ENCODE assay signal across 1 cellular context in the genomic region with DNA sequence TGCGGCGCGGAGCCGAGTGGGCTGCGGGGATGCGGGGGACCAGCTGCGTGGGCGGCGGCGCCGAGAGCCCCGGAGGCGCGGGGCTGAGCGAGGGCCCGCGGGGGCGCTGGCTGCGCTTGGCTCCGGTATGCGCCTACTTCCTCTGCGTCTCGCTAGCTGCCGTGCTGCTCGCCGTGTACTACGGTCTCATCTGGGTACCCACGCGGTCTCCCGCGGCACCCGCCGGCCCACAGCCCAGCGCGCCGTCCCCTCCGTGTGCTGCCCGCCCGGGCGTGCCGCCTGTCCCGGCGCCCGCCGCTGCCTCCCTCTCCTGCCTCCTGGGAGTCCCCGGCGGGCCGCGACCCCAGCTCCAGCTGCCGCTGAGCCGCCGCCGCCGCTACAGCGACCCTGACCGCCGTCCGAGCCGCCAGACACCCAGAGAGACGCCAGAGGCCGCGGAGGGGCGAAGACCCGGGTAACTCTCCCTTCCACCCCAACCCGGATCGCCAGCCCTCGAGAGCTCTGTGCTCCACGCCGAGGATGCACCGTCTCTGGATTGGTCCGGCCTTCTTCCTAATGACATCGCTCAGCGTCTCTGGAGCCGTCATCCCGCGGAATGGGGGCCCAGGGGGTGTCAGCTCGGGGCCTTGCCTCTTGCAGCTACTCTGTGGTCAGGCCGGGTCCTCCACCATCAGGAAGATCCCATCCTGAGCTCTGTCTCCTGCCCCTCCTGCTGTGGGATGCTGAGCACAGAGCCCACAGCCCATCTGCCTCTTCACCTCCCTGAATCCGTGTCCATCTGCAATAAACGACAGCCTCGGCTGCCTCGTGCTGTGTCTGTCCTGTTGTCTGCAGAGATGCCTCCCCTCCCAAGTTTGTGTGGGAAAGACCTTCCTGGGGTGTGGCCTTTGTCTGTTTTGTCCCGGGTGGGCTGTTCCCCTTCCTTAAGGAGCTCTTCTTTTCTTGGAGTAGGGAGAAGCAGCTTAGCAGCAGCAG.
TF ChIP-seq lines count a peak whose summit lies in the region.

No MANE protein-coding gene starts in this region.

TF ChIP-seq in GM12878, 131 proteins besides CTCF, POLR2A, EP300 and RAD21 (continued from another document and continues in another):
- no peak for TF ChIP-seq ASH2L (IDR thresholded peaks at IDR 0.05; ENCODE audit: borderline replicate concordance, low read depth)
- no peak for TF ChIP-seq RELA (IDR thresholded peaks at IDR 0.05; ENCODE audit: borderline replicate concordance, partially characterized antibody)
- TF ChIP-seq, protein P1, sequence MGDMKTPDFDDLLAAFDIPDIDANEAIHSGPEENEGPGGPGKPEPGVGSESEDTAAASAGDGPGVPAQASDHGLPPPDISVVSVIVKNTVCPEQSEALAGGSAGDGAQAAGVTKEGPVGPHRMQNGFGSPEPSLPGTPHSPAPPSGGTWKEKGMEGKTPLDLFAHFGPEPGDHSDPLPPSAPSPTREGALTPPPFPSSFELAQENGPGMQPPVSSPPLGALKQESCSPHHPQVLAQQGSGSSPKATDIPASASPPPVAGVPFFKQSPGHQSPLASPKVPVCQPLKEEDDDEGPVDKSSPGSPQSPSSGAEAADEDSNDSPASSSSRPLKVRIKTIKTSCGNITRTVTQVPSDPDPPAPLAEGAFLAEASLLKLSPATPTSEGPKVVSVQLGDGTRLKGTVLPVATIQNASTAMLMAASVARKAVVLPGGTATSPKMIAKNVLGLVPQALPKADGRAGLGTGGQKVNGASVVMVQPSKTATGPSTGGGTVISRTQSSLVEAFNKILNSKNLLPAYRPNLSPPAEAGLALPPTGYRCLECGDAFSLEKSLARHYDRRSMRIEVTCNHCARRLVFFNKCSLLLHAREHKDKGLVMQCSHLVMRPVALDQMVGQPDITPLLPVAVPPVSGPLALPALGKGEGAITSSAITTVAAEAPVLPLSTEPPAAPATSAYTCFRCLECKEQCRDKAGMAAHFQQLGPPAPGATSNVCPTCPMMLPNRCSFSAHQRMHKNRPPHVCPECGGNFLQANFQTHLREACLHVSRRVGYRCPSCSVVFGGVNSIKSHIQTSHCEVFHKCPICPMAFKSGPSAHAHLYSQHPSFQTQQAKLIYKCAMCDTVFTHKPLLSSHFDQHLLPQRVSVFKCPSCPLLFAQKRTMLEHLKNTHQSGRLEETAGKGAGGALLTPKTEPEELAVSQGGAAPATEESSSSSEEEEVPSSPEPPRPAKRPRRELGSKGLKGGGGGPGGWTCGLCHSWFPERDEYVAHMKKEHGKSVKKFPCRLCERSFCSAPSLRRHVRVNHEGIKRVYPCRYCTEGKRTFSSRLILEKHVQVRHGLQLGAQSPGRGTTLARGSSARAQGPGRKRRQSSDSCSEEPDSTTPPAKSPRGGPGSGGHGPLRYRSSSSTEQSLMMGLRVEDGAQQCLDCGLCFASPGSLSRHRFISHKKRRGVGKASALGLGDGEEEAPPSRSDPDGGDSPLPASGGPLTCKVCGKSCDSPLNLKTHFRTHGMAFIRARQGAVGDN (IDR thresholded peaks at IDR 0.05), result peak; percentile 51
- TF ChIP-seq IKZF2 (IDR thresholded peaks at IDR 0.05), result no peak
- TF ChIP-seq ZZZ3 (IDR thresholded peaks at IDR 0.05; ENCODE audit: control insufficient read depth, insufficient read length, low read depth), result no peak
- no peak for TF ChIP-seq STAT3 (IDR thresholded peaks at IDR 0.05; ENCODE audit: low read depth, low read length)
- no peak for TF ChIP-seq SMAD1 (IDR thresholded peaks at IDR 0.05; ENCODE audit: low read depth, partially characterized antibody)
- no peak for TF ChIP-seq HDGF (IDR thresholded peaks at IDR 0.05)
- no peak for TF ChIP-seq ZNF384 (IDR thresholded peaks at IDR 0.05; ENCODE audit: borderline replicate concordance, low read depth, low read length)
- no peak for TF ChIP-seq IRF4 (IDR thresholded peaks at IDR 0.05; ENCODE audit: low read depth, low read length)
- TF ChIP-seq, protein P2, sequence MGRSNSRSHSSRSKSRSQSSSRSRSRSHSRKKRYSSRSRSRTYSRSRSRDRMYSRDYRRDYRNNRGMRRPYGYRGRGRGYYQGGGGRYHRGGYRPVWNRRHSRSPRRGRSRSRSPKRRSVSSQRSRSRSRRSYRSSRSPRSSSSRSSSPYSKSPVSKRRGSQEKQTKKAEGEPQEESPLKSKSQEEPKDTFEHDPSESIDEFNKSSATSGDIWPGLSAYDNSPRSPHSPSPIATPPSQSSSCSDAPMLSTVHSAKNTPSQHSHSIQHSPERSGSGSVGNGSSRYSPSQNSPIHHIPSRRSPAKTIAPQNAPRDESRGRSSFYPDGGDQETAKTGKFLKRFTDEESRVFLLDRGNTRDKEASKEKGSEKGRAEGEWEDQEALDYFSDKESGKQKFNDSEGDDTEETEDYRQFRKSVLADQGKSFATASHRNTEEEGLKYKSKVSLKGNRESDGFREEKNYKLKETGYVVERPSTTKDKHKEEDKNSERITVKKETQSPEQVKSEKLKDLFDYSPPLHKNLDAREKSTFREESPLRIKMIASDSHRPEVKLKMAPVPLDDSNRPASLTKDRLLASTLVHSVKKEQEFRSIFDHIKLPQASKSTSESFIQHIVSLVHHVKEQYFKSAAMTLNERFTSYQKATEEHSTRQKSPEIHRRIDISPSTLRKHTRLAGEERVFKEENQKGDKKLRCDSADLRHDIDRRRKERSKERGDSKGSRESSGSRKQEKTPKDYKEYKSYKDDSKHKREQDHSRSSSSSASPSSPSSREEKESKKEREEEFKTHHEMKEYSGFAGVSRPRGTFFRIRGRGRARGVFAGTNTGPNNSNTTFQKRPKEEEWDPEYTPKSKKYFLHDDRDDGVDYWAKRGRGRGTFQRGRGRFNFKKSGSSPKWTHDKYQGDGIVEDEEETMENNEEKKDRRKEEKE (IDR thresholded peaks at IDR 0.05), result no peak
- TF ChIP-seq FOXK2 (IDR thresholded peaks at IDR 0.05), result no peak
- TF ChIP-seq, protein P3, sequence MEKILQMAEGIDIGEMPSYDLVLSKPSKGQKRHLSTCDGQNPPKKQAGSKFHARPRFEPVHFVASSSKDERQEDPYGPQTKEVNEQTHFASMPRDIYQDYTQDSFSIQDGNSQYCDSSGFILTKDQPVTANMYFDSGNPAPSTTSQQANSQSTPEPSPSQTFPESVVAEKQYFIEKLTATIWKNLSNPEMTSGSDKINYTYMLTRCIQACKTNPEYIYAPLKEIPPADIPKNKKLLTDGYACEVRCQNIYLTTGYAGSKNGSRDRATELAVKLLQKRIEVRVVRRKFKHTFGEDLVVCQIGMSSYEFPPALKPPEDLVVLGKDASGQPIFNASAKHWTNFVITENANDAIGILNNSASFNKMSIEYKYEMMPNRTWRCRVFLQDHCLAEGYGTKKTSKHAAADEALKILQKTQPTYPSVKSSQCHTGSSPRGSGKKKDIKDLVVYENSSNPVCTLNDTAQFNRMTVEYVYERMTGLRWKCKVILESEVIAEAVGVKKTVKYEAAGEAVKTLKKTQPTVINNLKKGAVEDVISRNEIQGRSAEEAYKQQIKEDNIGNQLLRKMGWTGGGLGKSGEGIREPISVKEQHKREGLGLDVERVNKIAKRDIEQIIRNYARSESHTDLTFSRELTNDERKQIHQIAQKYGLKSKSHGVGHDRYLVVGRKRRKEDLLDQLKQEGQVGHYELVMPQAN (conservative IDR thresholded peaks at IDR 0.05), result peak; percentile 75
- TF ChIP-seq, protein P4, sequence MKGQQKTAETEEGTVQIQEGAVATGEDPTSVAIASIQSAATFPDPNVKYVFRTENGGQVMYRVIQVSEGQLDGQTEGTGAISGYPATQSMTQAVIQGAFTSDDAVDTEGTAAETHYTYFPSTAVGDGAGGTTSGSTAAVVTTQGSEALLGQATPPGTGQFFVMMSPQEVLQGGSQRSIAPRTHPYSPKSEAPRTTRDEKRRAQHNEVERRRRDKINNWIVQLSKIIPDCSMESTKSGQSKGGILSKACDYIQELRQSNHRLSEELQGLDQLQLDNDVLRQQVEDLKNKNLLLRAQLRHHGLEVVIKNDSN (IDR thresholded peaks at IDR 0.05; ENCODE audit: borderline replicate concordance, extremely low read length, insufficient read depth, low read depth, low read length), result no peak
- TF ChIP-seq, protein P5, sequence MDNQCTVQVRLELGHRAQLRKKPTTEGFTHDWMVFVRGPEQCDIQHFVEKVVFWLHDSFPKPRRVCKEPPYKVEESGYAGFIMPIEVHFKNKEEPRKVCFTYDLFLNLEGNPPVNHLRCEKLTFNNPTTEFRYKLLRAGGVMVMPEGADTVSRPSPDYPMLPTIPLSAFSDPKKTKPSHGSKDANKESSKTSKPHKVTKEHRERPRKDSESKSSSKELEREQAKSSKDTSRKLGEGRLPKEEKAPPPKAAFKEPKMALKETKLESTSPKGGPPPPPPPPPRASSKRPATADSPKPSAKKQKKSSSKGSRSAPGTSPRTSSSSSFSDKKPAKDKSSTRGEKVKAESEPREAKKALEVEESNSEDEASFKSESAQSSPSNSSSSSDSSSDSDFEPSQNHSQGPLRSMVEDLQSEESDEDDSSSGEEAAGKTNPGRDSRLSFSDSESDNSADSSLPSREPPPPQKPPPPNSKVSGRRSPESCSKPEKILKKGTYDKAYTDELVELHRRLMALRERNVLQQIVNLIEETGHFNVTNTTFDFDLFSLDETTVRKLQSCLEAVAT (IDR thresholded peaks at IDR 0.05), result 0 out of 2 replicates have a peak, but pooled peaks have one; percentile 25
- no peak for TF ChIP-seq EED (IDR thresholded peaks at IDR 0.05; ENCODE audit: low read depth)
- TF ChIP-seq SMAD5 (IDR thresholded peaks at IDR 0.05; ENCODE audit: low read depth), result no peak
- no peak for TF ChIP-seq TCF12 (IDR thresholded peaks at IDR 0.05; ENCODE audit: low read depth, low read length)
- no peak for TF ChIP-seq SMC3 (IDR thresholded peaks at IDR 0.05; ENCODE audit: borderline replicate concordance, low read length)
- no peak for TF ChIP-seq SREBF2 (IDR thresholded peaks at IDR 0.05; ENCODE audit: low read length)
- TF ChIP-seq PAX5 (IDR thresholded peaks at IDR 0.05; ENCODE audit: borderline replicate concordance, low read depth, low read length), result 0 out of 2 replicates have a peak, but pooled peaks have one; percentile 28
- TF ChIP-seq ZSCAN29 (IDR thresholded peaks at IDR 0.05), result 0 out of 2 replicates have a peak, but pooled peaks have one; percentile 21
- TF ChIP-seq MEF2B (IDR thresholded peaks at IDR 0.05; ENCODE audit: partially characterized antibody, poor library complexity, severe bottlenecking), result no peak
- TF ChIP-seq, protein P6, sequence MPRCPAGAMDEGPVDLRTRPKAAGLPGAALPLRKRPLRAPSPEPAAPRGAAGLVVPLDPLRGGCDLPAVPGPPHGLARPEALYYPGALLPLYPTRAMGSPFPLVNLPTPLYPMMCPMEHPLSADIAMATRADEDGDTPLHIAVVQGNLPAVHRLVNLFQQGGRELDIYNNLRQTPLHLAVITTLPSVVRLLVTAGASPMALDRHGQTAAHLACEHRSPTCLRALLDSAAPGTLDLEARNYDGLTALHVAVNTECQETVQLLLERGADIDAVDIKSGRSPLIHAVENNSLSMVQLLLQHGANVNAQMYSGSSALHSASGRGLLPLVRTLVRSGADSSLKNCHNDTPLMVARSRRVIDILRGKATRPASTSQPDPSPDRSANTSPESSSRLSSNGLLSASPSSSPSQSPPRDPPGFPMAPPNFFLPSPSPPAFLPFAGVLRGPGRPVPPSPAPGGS (IDR thresholded peaks at IDR 0.05; ENCODE audit: borderline replicate concordance, insufficient read depth, low read depth, low read length, poor library complexity, severe bottlenecking), result no peak
- no peak for TF ChIP-seq NRF1 (conservative IDR thresholded peaks at IDR 0.05; ENCODE audit: low read depth, low read length)
- no peak for TF ChIP-seq TBL1XR1 (IDR thresholded peaks at IDR 0.05; ENCODE audit: low read depth, low read length)
- peak; percentile 40; the same call in 1 of the 2 replicates for TF ChIP-seq SPI1 (IDR thresholded peaks at IDR 0.05; ENCODE audit: borderline replicate concordance, insufficient read depth, low read depth, low read length)
- TF ChIP-seq EZH2 (IDR thresholded peaks at IDR 0.05; ENCODE audit: borderline replicate concordance, control insufficient read depth, low read depth, low read length), result no peak
- no peak for TF ChIP-seq CHD4 (IDR thresholded peaks at IDR 0.05)
- TF ChIP-seq MTA3 (IDR thresholded peaks at IDR 0.05; ENCODE audit: borderline replicate concordance, low read length), result no peak
- peak in 1 of 2 experiments; percentile 55; a peak in 2 of 4 replicates for TF ChIP-seq BHLHE40 (IDR thresholded peaks at IDR 0.05; ENCODE audit: borderline replicate concordance in 1 of 2, low read depth in 2 of 2, low read length in 1 of 2)
- no peak for TF ChIP-seq ZNF622 (IDR thresholded peaks at IDR 0.05)
- TF ChIP-seq, protein P7, sequence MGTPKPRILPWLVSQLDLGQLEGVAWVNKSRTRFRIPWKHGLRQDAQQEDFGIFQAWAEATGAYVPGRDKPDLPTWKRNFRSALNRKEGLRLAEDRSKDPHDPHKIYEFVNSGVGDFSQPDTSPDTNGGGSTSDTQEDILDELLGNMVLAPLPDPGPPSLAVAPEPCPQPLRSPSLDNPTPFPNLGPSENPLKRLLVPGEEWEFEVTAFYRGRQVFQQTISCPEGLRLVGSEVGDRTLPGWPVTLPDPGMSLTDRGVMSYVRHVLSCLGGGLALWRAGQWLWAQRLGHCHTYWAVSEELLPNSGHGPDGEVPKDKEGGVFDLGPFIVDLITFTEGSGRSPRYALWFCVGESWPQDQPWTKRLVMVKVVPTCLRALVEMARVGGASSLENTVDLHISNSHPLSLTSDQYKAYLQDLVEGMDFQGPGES (IDR thresholded peaks at IDR 0.05), result no peak
- no peak; the same call in 1 of the 2 replicates for TF ChIP-seq CHD2 (IDR thresholded peaks at IDR 0.05; ENCODE audit: borderline replicate concordance, low read depth, low read length)
- TF ChIP-seq SUPT20H (IDR thresholded peaks at IDR 0.05; ENCODE audit: borderline replicate concordance, control insufficient read depth, low read depth, low read length), result no peak
- no peak for TF ChIP-seq GABPA (IDR thresholded peaks at IDR 0.05; ENCODE audit: low read depth)
- TF ChIP-seq, protein P8, sequence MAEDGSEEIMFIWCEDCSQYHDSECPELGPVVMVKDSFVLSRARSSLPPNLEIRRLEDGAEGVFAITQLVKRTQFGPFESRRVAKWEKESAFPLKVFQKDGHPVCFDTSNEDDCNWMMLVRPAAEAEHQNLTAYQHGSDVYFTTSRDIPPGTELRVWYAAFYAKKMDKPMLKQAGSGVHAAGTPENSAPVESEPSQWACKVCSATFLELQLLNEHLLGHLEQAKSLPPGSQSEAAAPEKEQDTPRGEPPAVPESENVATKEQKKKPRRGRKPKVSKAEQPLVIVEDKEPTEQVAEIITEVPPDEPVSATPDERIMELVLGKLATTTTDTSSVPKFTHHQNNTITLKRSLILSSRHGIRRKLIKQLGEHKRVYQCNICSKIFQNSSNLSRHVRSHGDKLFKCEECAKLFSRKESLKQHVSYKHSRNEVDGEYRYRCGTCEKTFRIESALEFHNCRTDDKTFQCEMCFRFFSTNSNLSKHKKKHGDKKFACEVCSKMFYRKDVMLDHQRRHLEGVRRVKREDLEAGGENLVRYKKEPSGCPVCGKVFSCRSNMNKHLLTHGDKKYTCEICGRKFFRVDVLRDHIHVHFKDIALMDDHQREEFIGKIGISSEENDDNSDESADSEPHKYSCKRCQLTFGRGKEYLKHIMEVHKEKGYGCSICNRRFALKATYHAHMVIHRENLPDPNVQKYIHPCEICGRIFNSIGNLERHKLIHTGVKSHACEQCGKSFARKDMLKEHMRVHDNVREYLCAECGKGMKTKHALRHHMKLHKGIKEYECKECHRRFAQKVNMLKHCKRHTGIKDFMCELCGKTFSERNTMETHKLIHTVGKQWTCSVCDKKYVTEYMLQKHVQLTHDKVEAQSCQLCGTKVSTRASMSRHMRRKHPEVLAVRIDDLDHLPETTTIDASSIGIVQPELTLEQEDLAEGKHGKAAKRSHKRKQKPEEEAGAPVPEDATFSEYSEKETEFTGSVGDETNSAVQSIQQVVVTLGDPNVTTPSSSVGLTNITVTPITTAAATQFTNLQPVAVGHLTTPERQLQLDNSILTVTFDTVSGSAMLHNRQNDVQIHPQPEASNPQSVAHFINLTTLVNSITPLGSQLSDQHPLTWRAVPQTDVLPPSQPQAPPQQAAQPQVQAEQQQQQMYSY (CRISPR knock-in tag; IDR thresholded peaks at IDR 0.05), result 0 out of 2 replicates have a peak, but pooled peaks have one; percentile 31
- TF ChIP-seq NFXL1 (IDR thresholded peaks at IDR 0.05; ENCODE audit: borderline replicate concordance), result no peak
